9 cellular contexts compared by ENCODE assay signal in the genomic region with DNA sequence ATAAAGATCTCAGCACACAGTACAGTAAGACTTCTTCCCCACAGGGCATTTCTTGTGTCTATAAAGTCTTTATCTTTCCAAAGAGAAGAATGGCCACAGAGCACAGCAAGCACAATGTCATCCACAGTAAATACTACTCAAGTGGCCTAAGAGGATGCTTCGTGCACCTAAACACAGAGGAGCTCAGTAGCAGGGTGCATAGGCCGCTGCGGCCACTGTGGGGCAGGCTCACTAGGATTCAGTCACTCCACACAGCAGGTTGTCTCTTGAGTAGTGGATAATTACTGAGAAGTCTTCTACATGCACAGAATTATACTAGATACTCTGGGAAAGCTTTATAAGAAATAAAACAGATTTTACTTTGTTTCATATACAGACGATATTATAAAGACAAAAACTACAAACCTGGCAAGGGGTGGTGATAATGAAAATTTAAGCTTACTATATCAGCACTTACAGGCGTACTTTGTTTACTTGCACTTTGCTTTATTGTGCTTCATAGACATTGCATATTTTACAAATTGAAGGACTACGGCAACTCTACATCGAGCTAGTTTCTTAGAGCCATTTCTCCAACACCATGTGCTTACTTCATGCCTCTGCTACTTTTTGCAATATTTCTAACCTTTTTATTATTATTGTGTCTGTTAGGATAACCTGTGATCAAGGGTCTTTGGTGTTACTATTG.
DNase-seq lines count a peak whose midpoint lies in the region; ATAC-seq, FAIRE-seq and TF ChIP-seq lines count a peak whose summit lies in the region.
"Had no signal": no experiment of that assay in that cellular context is flagged by ENCODE, and none has a peak within 500 bp of the region (broad histone marks: within the 10 kb centered on the region; RNA-seq: fewer than 3 reads in every experiment).

No MANE protein-coding gene starts in this region.

- DNase-seq in DMS53 (lab: John Stamatoyannopoulos, UW) (peak; percentile 71), WTC11 (ENCODE audit: low spot score) (peak; percentile 60), HepG2 (ENCODE audit: low spot score) (no peak), NCI-H1436 (lab: John Stamatoyannopoulos, UW) (no peak)

- no peak overlapping the region for H3K4me2 ChIP-seq in HepG2 (ENCODE audit: low read depth, low read length)

- no peak overlapping the region for H2AFZ ChIP-seq in HepG2 (ENCODE audit: low read length)

- H3K27me3 Mint-ChIP-seq in WTC11 (ENCODE audit: low read depth), result no peaks in the 10 kb centered on the region
- H3K27me3 Mint-ChIP-seq: stimulated activated naive CD8-positive, alpha-beta T cell treated with anti-CD3 and anti-CD28 coated beads, Interleukin-15, Interleukin-2, amounts not matched to agents 100 ng/mL and 50 ng/mL, for 24 hours had no signal

- no peak overlapping the region for H3K27ac ChIP-seq in HepG2 (ENCODE audit: extremely low read length, insufficient read depth, low read length)

- H3K9me3 Mint-ChIP-seq in WTC11, result no peaks in the 10 kb centered on the region
- H3K9me3 Mint-ChIP-seq: stimulated activated naive CD8-positive, alpha-beta T cell treated with anti-CD3 and anti-CD28 coated beads, Interleukin-15, Interleukin-2, amounts not matched to agents 100 ng/mL and 50 ng/mL, for 24 hours had no signal

- no peak overlapping the region for H3K9ac ChIP-seq in HepG2 (ENCODE audit: insufficient read depth, low read depth, low read length)

- H3K4me3 Mint-ChIP-seq in WTC11, result no peak overlapping the region
- H3K4me3 Mint-ChIP-seq: stimulated activated naive CD8-positive, alpha-beta T cell treated with anti-CD3 and anti-CD28 coated beads, Interleukin-15, Interleukin-2, amounts not matched to agents 100 ng/mL and 50 ng/mL, for 24 hours had no signal

- no peaks in the 10 kb centered on the region for H3K79me2 ChIP-seq in HepG2 (ENCODE audit: insufficient read depth, low read length)

- peak; percentile 30; the same call in 1 of the 2 replicates for TF ChIP-seq CTCF in WTC11 (IDR thresholded peaks at IDR 0.05)
- TF ChIP-seq CTCF in HepG2 (CRISPR knock-in tag; IDR thresholded peaks at IDR 0.05), result peak; percentile 27

- BruUV-seq in HepG2 (replicated peaks; lab: Mats Ljungman, UMichigan), result no TSS peak

- no peaks in the 10 kb centered on the region for H3K27me3 ChIP-seq in HepG2 (ENCODE audit: control insufficient read depth in 1 of 2, insufficient read depth in 2 of 2, low read length in 2 of 2)

- WGBS in HepG2 (ENCODE audit: low lambda C conversion rate), result 28% methylated on average over 7 of the region's 7 CpGs

- no peak for FAIRE-seq in HepG2 (lab: Jason Lieb, UNC)

- H4K20me1 ChIP-seq in HepG2 (ENCODE audit: insufficient read depth, low read length), result no peaks in the 10 kb centered on the region

- TF ChIP-seq RAD21 in HepG2 (CRISPR knock-in tag; IDR thresholded peaks at IDR 0.05), result no peak

- 0 out of 2 replicates have a peak, but pooled peaks cover 4% of the 10 kb centered on the region for H3K36me3 Mint-ChIP-seq in WTC11

- H3K36me3 ChIP-seq in HepG2 (replicated peaks in 1 of 2; ENCODE audit: control insufficient read depth in 1 of 2, insufficient read depth in 2 of 2, low read length in 2 of 2), result no peaks in the 10 kb centered on the region

- H3K4me1 Mint-ChIP-seq in WTC11, result peaks cover 8% of the 10 kb centered on the region

- intact Hi-C loops in HepG2 (cut with micrococcal nuclease; ENCODE audit: unreplicated experiment), result no loop called here

- H3K4me3 ChIP-seq in HepG2 (replicated peaks in 1 of 3; ENCODE audit: insufficient read depth in 1 of 3, low read depth in 2 of 3, low read length in 3 of 3), result no peak overlapping the region

- no peak for TF ChIP-seq EP300 in HepG2 (IDR thresholded peaks at IDR 0.05; ENCODE audit: low read depth in 2 of 2, low read length in 2 of 2)
- TF ChIP-seq EP300 in HepG2 (CRISPR knock-in tag; IDR thresholded peaks at IDR 0.05; ENCODE audit: borderline replicate concordance), result no peak

- CTCF ChIA-PET in WTC11 (lab: Charles Lee) (interaction anchor here (0.5 to 2.3 kb wide), 15 partner anchors 9 to 578 kb away, joined by 3 to 14 read pairs (median 5); partner anchors contain the start of gene PRDM5), HepG2 (lab: Yijun Ruan, JAX; ENCODE audit: low intra/inter-chr PET ratio, low total read pairs) (no interaction called here)

- TF ChIP-seq POLR2A in HepG2 (IDR thresholded peaks at IDR 0.05; ENCODE audit: insufficient read depth in 1 of 2, low read depth in 2 of 2, low read length in 2 of 2), result no peak

- peak; percentile 49 for ATAC-seq in HG02885 (IDR thresholded peaks at IDR 0.05; ENCODE audit: poor library complexity, unreplicated experiment)
- ATAC-seq in WTC11, result peak; percentile 95
- peak; percentile 95 for ATAC-seq in HepG2
- no peak for ATAC-seq in GM21619 (IDR thresholded peaks at IDR 0.05; ENCODE audit: unreplicated experiment)
- no peak for ATAC-seq in GM21717 (IDR thresholded peaks at IDR 0.05; ENCODE audit: unreplicated experiment)
- no peak for ATAC-seq in HG03460 (IDR thresholded peaks at IDR 0.05; ENCODE audit: unreplicated experiment)

- no peaks in the 10 kb centered on the region for H3K4me1 ChIP-seq in HepG2 (ENCODE audit: insufficient read depth, low read length)

- H3K9me3 ChIP-seq in HepG2 (ENCODE audit: low read length), result no peaks in the 10 kb centered on the region

- no peak overlapping the region for H3K27ac Mint-ChIP-seq in WTC11

- in situ Hi-C loops in HepG2 (cut with HindIII; ENCODE audit: extremely low pct_ligation_motif_present, low pct_unique_long_range_greater_than_20kb), result no loop called here

- POLR2A ChIA-PET in WTC11 (lab: Charles Lee) (no interaction called here), HepG2 (lab: Yijun Ruan, JAX) (no interaction called here)

TF ChIP-seq in WTC11, 78 proteins besides CTCF, POLR2A, EP300 and RAD21:
- no peak for TF ChIP-seq GTF2I (CRISPR knock-in tag; conservative IDR thresholded peaks at IDR 0.05)
TF ChIP-seq in WTC11: peak in this region for 0.

TF ChIP-seq in HepG2, 621 proteins besides CTCF, POLR2A, EP300 and RAD21:
- TF ChIP-seq KAT2B (IDR thresholded peaks at IDR 0.05; ENCODE audit: borderline replicate concordance, low read depth, low read length), result no peak
- TF ChIP-seq ZNF251 (CRISPR knock-in tag; IDR thresholded peaks at IDR 0.05), result no peak
- TF ChIP-seq ZIK1 (CRISPR knock-in tag; IDR thresholded peaks at IDR 0.05; ENCODE audit: borderline replicate concordance, low read depth), result no peak
- TF ChIP-seq ATM (IDR thresholded peaks at IDR 0.05; ENCODE audit: borderline replicate concordance), result no peak
- TF ChIP-seq, protein P1, sequence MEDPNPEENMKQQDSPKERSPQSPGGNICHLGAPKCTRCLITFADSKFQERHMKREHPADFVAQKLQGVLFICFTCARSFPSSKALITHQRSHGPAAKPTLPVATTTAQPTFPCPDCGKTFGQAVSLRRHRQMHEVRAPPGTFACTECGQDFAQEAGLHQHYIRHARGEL (CRISPR knock-in tag; IDR thresholded peaks at IDR 0.05), result no peak

Comparison
In these comparisons a context has a peak if more than half of its experiments do, and no peak if none do; other contexts are left out.
1. DNase-seq: peak in DMS53 (single experiment) and WTC11 (single experiment); none in HepG2 (single experiment) and NCI-H1436 (single experiment).
2. ATAC-seq: peak in HG02885 (single experiment), WTC11 (single experiment) and HepG2 (single experiment); none in GM21619 (single experiment), GM21717 (single experiment) and HG03460 (single experiment).